ENCODE assay signal across 8 cellular contexts in the genomic region with DNA sequence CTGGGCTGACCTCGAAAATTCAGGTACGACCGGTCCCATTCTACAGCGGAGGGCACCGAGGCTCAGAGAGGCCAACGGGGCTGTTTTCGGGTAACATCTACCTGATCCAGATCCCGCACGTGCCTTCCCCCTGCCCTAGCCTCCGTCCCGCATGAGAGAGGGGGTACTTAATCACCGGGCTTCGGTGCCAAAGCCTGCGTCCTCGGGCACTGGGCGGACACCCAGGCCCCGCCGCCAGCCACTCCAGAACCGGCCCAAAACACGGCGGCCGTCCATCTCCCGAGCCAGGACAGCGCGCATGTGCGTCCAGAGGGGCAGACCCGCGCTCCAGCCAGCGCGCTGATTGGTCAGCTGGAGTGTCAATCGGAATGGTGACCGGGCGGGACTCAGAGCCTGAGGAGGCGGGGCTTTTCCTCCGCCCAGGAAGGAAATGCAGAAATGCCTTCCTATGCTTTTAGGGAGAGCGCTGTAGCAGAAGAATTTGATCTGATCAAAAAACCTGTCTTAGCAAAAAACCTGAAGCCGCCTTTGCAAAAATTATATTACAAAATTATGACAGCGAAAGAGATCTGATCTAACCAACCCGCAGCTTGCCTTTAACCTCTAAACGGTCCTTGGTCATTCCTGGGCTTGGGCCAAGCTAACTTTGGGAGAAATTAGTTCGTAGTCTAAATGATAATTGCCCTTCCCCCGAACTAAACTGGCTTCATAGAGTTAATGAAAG.
A peak's percentile ranks its signal among the peaks of the same experiment; 100 is the strongest.
DNase-seq lines count a peak whose midpoint lies in the region; ATAC-seq and TF ChIP-seq lines count a peak whose summit lies in the region.

A gene with protein sequence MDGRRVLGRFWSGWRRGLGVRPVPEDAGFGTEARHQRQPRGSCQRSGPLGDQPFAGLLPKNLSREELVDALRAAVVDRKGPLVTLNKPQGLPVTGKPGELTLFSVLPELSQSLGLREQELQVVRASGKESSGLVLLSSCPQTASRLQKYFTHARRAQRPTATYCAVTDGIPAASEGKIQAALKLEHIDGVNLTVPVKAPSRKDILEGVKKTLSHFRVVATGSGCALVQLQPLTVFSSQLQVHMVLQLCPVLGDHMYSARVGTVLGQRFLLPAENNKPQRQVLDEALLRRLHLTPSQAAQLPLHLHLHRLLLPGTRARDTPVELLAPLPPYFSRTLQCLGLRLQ (minus strand): TSS at position 294 of the 724 bp plus-strand sequence. CDS start 18 bp downstream, at position 276.

- peak within 1 kb of the TSS; percentile 76 for H3K27ac ChIP-seq in cingulate gyrus (ENCODE audit: low read depth, low read length)

- ATAC-seq in GM19035 (IDR thresholded peaks at IDR 0.05; ENCODE audit: unreplicated experiment) (peak; percentile 97), HG03354 (IDR thresholded peaks at IDR 0.05; ENCODE audit: poor library complexity, severe bottlenecking, unreplicated experiment) (peak; percentile 98)

- H3K4me3 ChIP-seq in AG10803 (ENCODE audit: low read length): peak within 1 kb of the TSS; percentile 95

- peak; percentile 95 for DNase-seq in AG10803 (ENCODE audit: low read depth)
- peak; percentile 43 for DNase-seq in NCI-H524 treated with DMSO at 0.1 percent for 48 hours (lab: John Stamatoyannopoulos, UW)
- DNase-seq in activated CD4-positive, alpha-beta T cell treated with anti-CD3 and anti-CD28 coated beads for 4 hours: peak; percentile 93 to 98
- DNase-seq in kidney tubule cell (ENCODE audit: low spot score): peak; percentile 95
- peak; percentile 90 to 96 (median 94) for DNase-seq in stimulated activated CD4-positive, alpha-beta T cell treated with anti-CD3 and anti-CD28 coated beads, Interleukin-1b, Interleukin-23, amount 100 ng/mL, for 24 hours (ENCODE audit: low read depth in 4 of 4, low spot score in 1 of 4)

- TF ChIP-seq CTCF in AG10803 (conservative IDR thresholded peaks at IDR 0.05; ENCODE audit: low read length): no peak

Comparison
In these comparisons a context has a peak if more than half of its experiments do, and no peak if none do; other contexts are left out.
1. Peak in every context shown above with its lines: DNase-seq, ATAC-seq, H3K4me3 ChIP-seq and H3K27ac ChIP-seq.
2. DNase-seq: peak in every context shown above with its lines; median percentile 96 in activated CD4-positive, alpha-beta T cell treated with anti-CD3 and anti-CD28 coated beads for 4 hours; 95 in AG10803; 95 in kidney tubule cell; 94 in stimulated activated CD4-positive, alpha-beta T cell treated with anti-CD3 and anti-CD28 coated beads, Interleukin-1b, Interleukin-23, amount 100 ng/mL, for 24 hours; 43 in NCI-H524 treated with DMSO at 0.1 percent for 48 hours.